Comparison of ENCODE assay signal across 9 cellular contexts in genomic region chr7:141585592-141586510, GRCh38. TPM values are rescaled to one million over a fixed set of nuclear protein-coding genes. Genes with fewer than 3 reads are reported as not detected.
DNase-seq lines count a peak whose midpoint lies in the region; ATAC-seq, FAIRE-seq and TF ChIP-seq lines count a peak whose summit lies in the region.
"Had no signal": no experiment of that assay in that cellular context is flagged by ENCODE, and none has a peak within 500 bp of the region (broad histone marks: within the 10 kb centered on the region; RNA-seq: fewer than 3 reads in every experiment).

No MANE protein-coding gene starts in this region.

- H3K79me2 ChIP-seq in GM12878 (ENCODE audit: control insufficient read depth, insufficient read depth, low read length) (no peaks in the 10 kb centered on the region; the same call in 1 of the 2 replicates), neural progenitor cell (ENCODE audit: low read depth) (no peaks in the 10 kb centered on the region)

- no peak for TF ChIP-seq CTCF in CD8-positive, alpha-beta T cell (IDR thresholded peaks at IDR 0.05)
- TF ChIP-seq CTCF in GM12878 (IDR thresholded peaks at IDR 0.05 in 2 of 3, conservative IDR thresholded peaks at IDR 0.05 in 1 of 3; ENCODE audit: control insufficient read depth in 2 of 3, extremely low read depth in 1 of 3, insufficient read depth in 1 of 3, low read depth in 3 of 3, low read length in 3 of 3) (no peak), neural progenitor cell (IDR thresholded peaks at IDR 0.05) (no peak)

- H3K9me3 ChIP-seq in CD8-positive, alpha-beta T cell (ENCODE audit: low read length) = no peaks in the 10 kb centered on the region
- H3K9me3 ChIP-seq in GM12878 (replicated peaks; ENCODE audit: control insufficient read depth, insufficient read depth, low read length) = peaks cover 10% of the 10 kb centered on the region; the same call in 2 of the 3 replicates
- no peaks in the 10 kb centered on the region for H3K9me3 ChIP-seq in neural progenitor cell (ENCODE audit: low read depth)

- SMC1A ChIA-PET in GM12878 (lab: Charles Lee; ENCODE audit: uncharacterized antibody, unreplicated experiment) = interaction anchor here (0.6 to 1.5 kb wide), 3 partner anchors 8 to 11 kb away, joined by 3 to 6 read pairs (median 5); no protein-coding TSS in a partner anchor

- in situ Hi-C loops in GM12878 (cut with MboI) = no loop called here

- H3K27ac ChIP-seq in CD8-positive, alpha-beta T cell (ENCODE audit: low read depth, low read length) = no peak overlapping the region
- H3K27ac ChIP-seq in GM12878 (ENCODE audit: control insufficient read depth, insufficient read depth) (peak overlapping the region; percentile 64), neural progenitor cell (no peak overlapping the region)

- H3K4me3 Mint-ChIP-seq in CD8-positive, alpha-beta T cell = no peak overlapping the region
- H3K4me3 Mint-ChIP-seq in neural progenitor cell = no peak overlapping the region
- H3K4me3 Mint-ChIP-seq: naive B cell had no signal

- no peaks in the 10 kb centered on the region for H3F3A ChIP-seq in neural progenitor cell (ENCODE audit: low read depth)

- TF ChIP-seq RAD21 in GM12878 (IDR thresholded peaks at IDR 0.05; ENCODE audit: insufficient read depth, low read depth, low read length) = no peak

- H3K4me2 ChIP-seq in GM12878 (ENCODE audit: control insufficient read depth, insufficient read depth) = no peak overlapping the region
- H3K4me2 ChIP-seq in neural progenitor cell = no peak overlapping the region

- CTCF ChIA-PET in CD8-positive, alpha-beta T cell (lab: Charles Lee) = no interaction called here
- CTCF ChIA-PET in GM12878 (lab: Yijun Ruan, JAX) = interaction anchor here (0.6 to 2.3 kb wide), 3 partner anchors 17 to 64 kb away, joined by 3 to 6 read pairs (median 6); no protein-coding TSS in a partner anchor

- no peaks in the 10 kb centered on the region for H3K36me3 ChIP-seq in CD8-positive, alpha-beta T cell (ENCODE audit: insufficient read depth, low read length)
- H3K36me3 ChIP-seq in GM12878 (ENCODE audit: control insufficient read depth in 2 of 2, insufficient read depth in 2 of 2, low read length in 1 of 2) (peaks cover 0 to 3% of the 10 kb centered on the region in 2 experiments; a peak in 2 of 4 replicates), neural progenitor cell (no peaks in the 10 kb centered on the region)

- POLR2A ChIA-PET in CD8-positive, alpha-beta T cell (lab: Charles Lee) = no interaction called here
- POLR2A ChIA-PET in GM12878 (lab: Charles Lee) = no interaction called here

- RAD21 ChIA-PET in GM12878 (lab: Charles Lee; ENCODE audit: unreplicated experiment) = interaction anchor here (1.4 kb wide), 1 partner anchor 14 kb away, joined by 3 read pairs; no protein-coding TSS in a partner anchor

- peak; percentile 78 for FAIRE-seq in GM12878 (lab: Jason Lieb, UNC)

- peak; percentile 43 to 46; a peak in 2 of 4 replicates for TF ChIP-seq EP300 in GM12878 (IDR thresholded peaks at IDR 0.05; ENCODE audit: borderline replicate concordance in 1 of 2, control insufficient read depth in 1 of 2, low read depth in 2 of 2, low read length in 2 of 2)

- no peaks in the 10 kb centered on the region for H3K4me1 ChIP-seq in CD8-positive, alpha-beta T cell (ENCODE audit: insufficient read depth, low read length)
- H3K4me1 ChIP-seq in GM12878 (ENCODE audit: control insufficient read depth, insufficient read depth, low read length) (no peaks in the 10 kb centered on the region), neural progenitor cell (no peaks in the 10 kb centered on the region)

- ATAC-seq in CD8-positive, alpha-beta T cell = no peak
- peak; percentile 52 for ATAC-seq in GM19467 (IDR thresholded peaks at IDR 0.05; ENCODE audit: unreplicated experiment)
- ATAC-seq in HG03575 (IDR thresholded peaks at IDR 0.05; ENCODE audit: extremely low read depth, insufficient number of reproducible peaks, low FRiP score, unreplicated experiment) = peak; percentile 63
- ATAC-seq in GM12878 = peak; percentile 96

- peaks cover 50% of the 10 kb centered on the region for H3K36me3 Mint-ChIP-seq in CD8-positive, alpha-beta T cell
- peaks cover 25% of the 10 kb centered on the region for H3K36me3 Mint-ChIP-seq in neural progenitor cell

- H2AFZ ChIP-seq in GM12878 (ENCODE audit: control insufficient read depth, low read depth, low read length) (no peak overlapping the region), neural progenitor cell (replicated peaks) (no peak overlapping the region)

- no peak for DNase-seq in CD8-positive, alpha-beta T cell
- DNase-seq in GM12878 (ENCODE audit: low read depth, low spot score) = peak; percentile 46
- DNase-seq in stimulated activated CD4-positive, alpha-beta T cell treated with anti-CD3 and anti-CD28 coated beads, Interleukin-15, amount 100 ng/mL, for 24 hours = peak; percentile 74
- no peak for DNase-seq in NCI-H146 (lab: John Stamatoyannopoulos, UW)
- DNase-seq in neural progenitor cell (ENCODE audit: low spot score) = no peak
- DNase-seq in ecto neural progenitor cell (ENCODE audit: low spot score) = no peak
- DNase-seq: naive B cell had no signal

- H3K27me3 Mint-ChIP-seq in CD8-positive, alpha-beta T cell (ENCODE audit: low read depth) = no peaks in the 10 kb centered on the region
- no peaks in the 10 kb centered on the region for H3K27me3 Mint-ChIP-seq in neural progenitor cell (ENCODE audit: insufficient read depth, low read depth)
- H3K27me3 Mint-ChIP-seq: naive B cell had no signal

- no TSS peak for BruUV-seq in GM12878 (replicated peaks; lab: Mats Ljungman, UMichigan)

- WGBS in GM12878 (ENCODE audit: insufficient coverage, insufficient replicate concordance, low lambda C conversion rate, missing lambda C conversion rate) = 25% methylated on average over 6 of the region's 6 CpGs

- no peak for TF ChIP-seq POLR2A in GM12878 (IDR thresholded peaks at IDR 0.05; ENCODE audit: low read depth, low read length)

- H3K4me3 ChIP-seq in CD8-positive, alpha-beta T cell (ENCODE audit: low read depth, low read length) = no peak overlapping the region
- H3K4me3 ChIP-seq in GM12878 = no peak overlapping the region
- H3K4me3 ChIP-seq in neural progenitor cell = no peak overlapping the region

- H3K4me1 Mint-ChIP-seq in CD8-positive, alpha-beta T cell (ENCODE audit: low read depth) = peaks cover 39% of the 10 kb centered on the region
- H3K4me1 Mint-ChIP-seq in neural progenitor cell = peaks cover 6% of the 10 kb centered on the region

- H3K9ac ChIP-seq in GM12878 (ENCODE audit: control insufficient read depth, insufficient read depth, low read length) = no peak overlapping the region
- no peak overlapping the region for H3K9ac ChIP-seq in neural progenitor cell

- peak overlapping the region; percentile 28 for H3K27ac Mint-ChIP-seq in CD8-positive, alpha-beta T cell
- H3K27ac Mint-ChIP-seq in neural progenitor cell = no peak overlapping the region

- H3K27me3 ChIP-seq in CD8-positive, alpha-beta T cell (ENCODE audit: insufficient read depth, low read length) = no peaks in the 10 kb centered on the region
- H3K27me3 ChIP-seq in GM12878 (replicated peaks in 1 of 2; ENCODE audit: control insufficient read depth in 2 of 2, insufficient read depth in 2 of 2, low read length in 1 of 2) (no peaks in the 10 kb centered on the region), neural progenitor cell (no peaks in the 10 kb centered on the region)

- intact Hi-C loops in CD8-positive, alpha-beta T cell (cut with DNase I, micrococcal nuclease) = no loop called here
- intact Hi-C loops in GM12878 (cut with micrococcal nuclease; ENCODE audit: unreplicated experiment) = loop anchor here (5.0 kb wide), 1 partner anchor 34 kb away; the partner anchor contains the start of gene AGK

- H4K20me1 ChIP-seq in GM12878 (ENCODE audit: control insufficient read depth, insufficient read depth) = no peaks in the 10 kb centered on the region
- no peaks in the 10 kb centered on the region for H4K20me1 ChIP-seq in neural progenitor cell (ENCODE audit: low read depth)

- no peaks in the 10 kb centered on the region for H3K9me3 Mint-ChIP-seq in CD8-positive, alpha-beta T cell
- H3K9me3 Mint-ChIP-seq in neural progenitor cell = no peaks in the 10 kb centered on the region

TF ChIP-seq in GM12878, 131 proteins besides CTCF, POLR2A, EP300 and RAD21 (continues in another document):
- TF ChIP-seq EED (IDR thresholded peaks at IDR 0.05; ENCODE audit: low read depth) (peak; percentile 66; the same call in 1 of the 2 replicates), NFIC (IDR thresholded peaks at IDR 0.05; ENCODE audit: low read depth, low read length) (peak; percentile 92), SMC3 (IDR thresholded peaks at IDR 0.05; ENCODE audit: borderline replicate concordance, low read length) (no peak), CBFB (IDR thresholded peaks at IDR 0.05; ENCODE audit: low read depth) (peak; percentile 58; the same call in 1 of the 2 replicates), RUNX3 (IDR thresholded peaks at IDR 0.05; ENCODE audit: low read length) (peak; percentile 95), ATF7 (IDR thresholded peaks at IDR 0.05; ENCODE audit: low read depth) (peak; percentile 74), NBN (IDR thresholded peaks at IDR 0.05) (no peak), SMAD5 (IDR thresholded peaks at IDR 0.05; ENCODE audit: low read depth) (no peak), MEF2A (IDR thresholded peaks at IDR 0.05; ENCODE audit: insufficient read depth, low read depth, low read length) (0 out of 2 replicates have a peak, but pooled peaks have one; percentile 35), BACH1 (IDR thresholded peaks at IDR 0.05; ENCODE audit: borderline replicate concordance) (no peak), TCF7 (IDR thresholded peaks at IDR 0.05; ENCODE audit: borderline replicate concordance) (0 out of 2 replicates have a peak, but pooled peaks have one; percentile 50)

RNA-seq across cellular contexts. Expression of gene AGK, which starts 34.6 kb away (rescaled TPM):
- 10 to 100 TPM; 20.5 to 22.6 TPM for total RNA-seq in CD8-positive, alpha-beta T cell
- total RNA-seq in GM12878 (2013; cell fraction: nucleolus; rRNA removed) = 116 and 125 TPM in 2 replicates
- total RNA-seq in GM12878 (2014; rRNA removed) (48.4 and 55.0 TPM in 2 replicates), GM12878 (2014; rRNA removed; fragmentation: Illumina TruSeq; extraction: Trizol) (47.1 and 50.9 TPM in 2 replicates), GM12878 (2021) (40.4 and 42.1 TPM in 2 replicates), neural progenitor cell (ENCODE audit: low replicate concordance) (32.7 and 42.6 TPM in 2 replicates)
- polyA plus RNA-seq in GM12878 (2011; ENCODE audit: low read depth) = 23.0 TPM
- polyA plus RNA-seq in GM12878 (2011; rRNA removed) (85.6 and 115 TPM in 2 replicates), GM12878 (2014; fragmentation: Illumina TruSeq; extraction: Trizol) (64.8 and 71.6 TPM in 2 replicates), GM12878 (2014; fragmentation: Nextera tagmentation; extraction: Ambion mirVana) (10 to 100 TPM; 32.5 to 34.1 TPM), GM12878 (2014; rRNA removed) (45.9 and 51.5 TPM in 2 replicates), GM12878 (2016; fragmentation: Nextera tagmentation; extraction: Ambion mirVana) (10 to 100 TPM; 43.8 to 49.6 TPM)
- polyA plus RNA-seq in GM12878 (2011; cell fraction: cytosol; rRNA removed) = 61.6 and 70.8 TPM in 2 replicates
- 76.2 and 97.7 TPM in 2 replicates for polyA plus RNA-seq in GM12878 (2011; cell fraction: nucleus; rRNA removed)
- 22.4 and 29.4 TPM in 2 replicates for polyA plus RNA-seq in GM12878 (2012)
- polyA minus RNA-seq in GM12878 (2011; rRNA and poly(A)+ RNA removed) = 68.4 and 72.8 TPM in 2 replicates
- 13.0 and 17.3 TPM in 2 replicates for polyA minus RNA-seq in GM12878 (2011; cell fraction: cytosol; rRNA and poly(A)+ RNA removed)
- polyA minus RNA-seq in GM12878 (2011; cell fraction: nucleus; rRNA and poly(A)+ RNA removed) = 90.6 and 95.3 TPM in 2 replicates

Comparison
In these comparisons a context has a peak if more than half of its experiments do, and no peak if none do; other contexts are left out.
1. DNase-seq: peak in GM12878 (single experiment) and stimulated activated CD4-positive, alpha-beta T cell treated with anti-CD3 and anti-CD28 coated beads, Interleukin-15, amount 100 ng/mL, for 24 hours (single experiment); none in CD8-positive, alpha-beta T cell (0 of 7), NCI-H146 (single experiment), neural progenitor cell (single experiment) and ecto neural progenitor cell (single experiment).